ENCODE assay signal across 9 cellular contexts in genomic region chrX:38754102-38754790, GRCh38. TPM values are rescaled to one million over a fixed set of nuclear protein-coding genes. Genes with fewer than 3 reads are reported as not detected.
DNase-seq lines count a peak whose midpoint lies in the region; ATAC-seq, FAIRE-seq and TF ChIP-seq lines count a peak whose summit lies in the region.
"Had no signal": no experiment of that assay in that cellular context is flagged by ENCODE, and none has a peak within 500 bp of the region (broad histone marks: within the 10 kb centered on the region; RNA-seq: fewer than 3 reads in every experiment).

No MANE protein-coding gene starts in this region.

- FAIRE-seq in endometrium (lab: Jason Lieb, UNC), result peak; percentile 89

- H3K9me3 Mint-ChIP-seq in naive thymus-derived CD4-positive, alpha-beta T cell, result peaks cover 0 to 3% (median 0%) of the 10 kb centered on the region in 11 donors

- intact Hi-C loops in heart right ventricle (cut with DNase I), result loop anchor here in 5 of 10 donors (5.0 to 10.0 kb wide), 4 partner anchors 398 to 491 kb away; no protein-coding TSS in a partner anchor
- intact Hi-C loops in Right ventricle myocardium superior (cut with DNase I), result no loop called here
- intact Hi-C loops in naive thymus-derived CD4-positive, alpha-beta T cell (cut with micrococcal nuclease), result loop anchor here (1.0 to 10.0 kb wide), 4 partner anchors 89 to 488 kb away; no protein-coding TSS in a partner anchor

- no peaks in the 10 kb centered on the region for H3K36me3 ChIP-seq in heart right ventricle
- no peaks in the 10 kb centered on the region for H3K36me3 ChIP-seq in naive thymus-derived CD4-positive, alpha-beta T cell (ENCODE audit: control insufficient read depth in 2 of 3, insufficient read depth in 3 of 3, low read length in 3 of 3)

- WGBS in heart right ventricle, 2 donors, result 31 to 38% methylated on average over 6 of the region's 6 CpGs

- H3K36me3 Mint-ChIP-seq in naive thymus-derived CD4-positive, alpha-beta T cell, result no peaks in the 10 kb centered on the region

- CTCF ChIA-PET in naive thymus-derived CD4-positive, alpha-beta T cell (lab: Charles Lee), result interaction anchor here (0.7 to 1.7 kb wide), 2 partner anchors 395 to 398 kb away, joined by 3 to 6 read pairs; no protein-coding TSS in a partner anchor

- no peaks in the 10 kb centered on the region for H3K9me3 ChIP-seq in heart right ventricle
- no peaks in the 10 kb centered on the region for H3K9me3 ChIP-seq in naive thymus-derived CD4-positive, alpha-beta T cell (ENCODE audit: control insufficient read depth in 2 of 3, low read length in 3 of 3)

- peak in 3 of 8 donors; percentile 42 to 75 (median 47) for ATAC-seq in heart right ventricle
- ATAC-seq in Right ventricle myocardium superior (ENCODE audit: poor library complexity), result no peak
- peak; percentile 65 for ATAC-seq in naive thymus-derived CD4-positive, alpha-beta T cell
- ATAC-seq in GM18517 (IDR thresholded peaks at IDR 0.05; ENCODE audit: unreplicated experiment), result no peak
- ATAC-seq in HG03571 (IDR thresholded peaks at IDR 0.05; ENCODE audit: unreplicated experiment), result no peak

- H3K27ac ChIP-seq in heart right ventricle, result no peak overlapping the region
- H3K27ac ChIP-seq in naive thymus-derived CD4-positive, alpha-beta T cell (ENCODE audit: low read depth, low read length), result no peak overlapping the region
- H3K27ac ChIP-seq: epithelial cell of prostate had no signal

- H3K27me3 Mint-ChIP-seq in naive thymus-derived CD4-positive, alpha-beta T cell, result no peaks in the 10 kb centered on the region

- H3K27me3 ChIP-seq in heart right ventricle, result peaks cover 0 to 24% (median 0%) of the 10 kb centered on the region in 7 donors
- no peaks in the 10 kb centered on the region for H3K27me3 ChIP-seq in naive thymus-derived CD4-positive, alpha-beta T cell (ENCODE audit: control insufficient read depth in 2 of 2, insufficient read depth in 2 of 2, low read length in 2 of 2)

- no peak overlapping the region for H3K4me3 Mint-ChIP-seq in naive thymus-derived CD4-positive, alpha-beta T cell

- POLR2A ChIA-PET in naive thymus-derived CD4-positive, alpha-beta T cell (lab: Charles Lee), result no interaction called here

- H3K4me1 ChIP-seq in heart right ventricle, result peaks cover 0 to 4% (median 0%) of the 10 kb centered on the region in 9 donors
- H3K4me1 ChIP-seq in naive thymus-derived CD4-positive, alpha-beta T cell (ENCODE audit: control insufficient read depth in 2 of 2, insufficient read depth in 2 of 2, low read length in 2 of 2), result no peaks in the 10 kb centered on the region

- H3K4me3 ChIP-seq in heart right ventricle, result no peak overlapping the region
- no peak overlapping the region for H3K4me3 ChIP-seq in naive thymus-derived CD4-positive, alpha-beta T cell (ENCODE audit: low read length)

- DNase-seq in heart right ventricle (peak in 1 of 2 donors; percentile 4), Right ventricle myocardium superior (no peak), NAMALWA (ENCODE audit: low spot score) (peak; percentile 62), T-helper 1 cell (peak in 3 of 5 donors; percentile 1 to 33 (median 2))
- DNase-seq in naive thymus-derived CD4-positive, alpha-beta T cell, result peak in 6 of 9 donors; percentile 1 to 40 (median 32)

- no peaks in the 10 kb centered on the region for H3K4me1 Mint-ChIP-seq in naive thymus-derived CD4-positive, alpha-beta T cell

- no peak overlapping the region for H3K27ac Mint-ChIP-seq in naive thymus-derived CD4-positive, alpha-beta T cell

- TF ChIP-seq CTCF in heart right ventricle (IDR thresholded peaks at IDR 0.05), result peak; percentile 16 to 67 (median 61)

RNA-seq across cellular contexts. Expression of gene MID1IP1, which starts 47.0 kb away (rescaled TPM):
- total RNA-seq in heart right ventricle (100 to 1,000 TPM in 1 of 10 donors, 10 to 100 TPM in 9; 15.2 to 171 (median 26.9) TPM), Right ventricle myocardium superior (57.4 TPM)
- polyA plus RNA-seq in heart right ventricle, result 10 to 100 TPM; 20.0 to 30.9 TPM
- 10 to 100 TPM; 16.4 to 61.7 (median 55.0) TPM for total RNA-seq in naive thymus-derived CD4-positive, alpha-beta T cell
- polyA plus RNA-seq in naive thymus-derived CD4-positive, alpha-beta T cell, result 10 to 100 TPM; 15.7 to 23.9 TPM
